Comparison of ENCODE assay signal across 8 cellular contexts in the genomic region with DNA sequence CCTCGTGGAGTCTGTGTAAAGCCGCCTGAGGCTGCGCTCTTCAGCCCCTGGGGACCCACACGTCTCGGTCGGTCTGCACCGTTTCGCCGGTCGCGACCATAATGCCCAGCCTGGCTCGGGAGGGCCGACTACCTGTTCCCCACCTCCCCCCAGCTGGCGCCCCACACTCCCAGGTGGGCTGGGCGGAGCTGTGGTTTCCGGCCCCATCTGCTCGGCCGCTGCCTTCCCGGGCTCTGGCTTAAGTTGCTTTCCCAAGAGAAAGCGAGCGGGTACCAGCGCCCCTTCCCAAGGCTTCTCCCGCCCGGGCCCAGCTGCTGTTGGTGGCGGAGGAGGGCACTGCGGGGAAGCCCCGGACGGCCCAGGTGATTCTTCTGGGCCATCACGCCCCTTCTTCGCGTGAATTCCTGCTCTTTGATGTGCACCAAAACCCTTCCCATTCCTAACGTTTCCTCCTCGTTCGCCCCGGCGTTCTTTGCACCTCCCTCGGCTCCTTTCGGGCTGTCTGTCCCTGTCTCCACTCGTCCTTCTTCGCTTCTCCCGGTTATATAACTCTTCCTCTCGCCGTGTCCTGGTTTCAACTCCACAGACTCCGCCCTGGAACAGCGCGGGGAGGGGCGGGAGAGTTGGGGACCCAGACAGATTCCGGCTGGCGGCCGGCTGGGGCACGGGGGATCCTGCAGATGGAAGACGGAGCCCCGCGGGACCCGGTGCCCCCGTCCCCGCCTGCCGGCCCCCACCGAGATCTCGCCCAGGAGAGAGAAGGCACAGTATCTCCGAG. TPM values are rescaled to one million over a fixed set of nuclear protein-coding genes. Genes with fewer than 3 reads are reported as not detected.
A peak's percentile ranks its signal among the peaks of the same experiment; 100 is the strongest.
DNase-seq lines count a peak whose midpoint lies in the region; ATAC-seq, FAIRE-seq and TF ChIP-seq lines count a peak whose summit lies in the region.

No MANE protein-coding gene starts in this region.

- H3K4me3 ChIP-seq in WERI-Rb-1 (ENCODE audit: low read depth, low read length) (peak overlapping the region; percentile 71), epithelial cell of esophagus (ENCODE audit: low read length) (peak overlapping the region; percentile 90), mononuclear cell (ENCODE audit: low read length) (peak overlapping the region; percentile 75), transverse colon (peak overlapping the region; percentile 54 to 79 (median 67))

- no peak for TF ChIP-seq EP300 in transverse colon (IDR thresholded peaks at IDR 0.05; ENCODE audit: low read depth)

- TF ChIP-seq CTCF in WERI-Rb-1 (IDR thresholded peaks at IDR 0.05; ENCODE audit: low read depth, low read length) (no peak), epithelial cell of esophagus (IDR thresholded peaks at IDR 0.05; ENCODE audit: insufficient read depth, low read depth, low read length, missing control alignments) (no peak), transverse colon (IDR thresholded peaks at IDR 0.05) (no peak)

- H3K27me3 ChIP-seq in WERI-Rb-1 (ENCODE audit: insufficient read depth, low read depth, severe bottlenecking) (no peaks in the 10 kb centered on the region), mononuclear cell (ENCODE audit: insufficient read depth, low read length) (no peaks in the 10 kb centered on the region), transverse colon (no peaks in the 10 kb centered on the region)

- H3K9me3 ChIP-seq in KOPT-K1 (ENCODE audit: insufficient read depth, low read length, poor library complexity, severe bottlenecking) (no peaks in the 10 kb centered on the region), WERI-Rb-1 (ENCODE audit: severe bottlenecking) (no peaks in the 10 kb centered on the region), mononuclear cell (ENCODE audit: low read depth, low read length) (no peaks in the 10 kb centered on the region), transverse colon (no peaks in the 10 kb centered on the region)

- no peak for FAIRE-seq in GM12891 (lab: Jason Lieb, UNC)

- peak; percentile 22 for ATAC-seq in GM19455 (IDR thresholded peaks at IDR 0.05; ENCODE audit: unreplicated experiment)

- H3K27ac ChIP-seq in KOPT-K1 (ENCODE audit: low read depth, low read length, poor library complexity, severe bottlenecking) (peak overlapping the region; percentile 88), WERI-Rb-1 (peak overlapping the region; percentile 96), transverse colon (peak overlapping the region; percentile 97 to 99 (median 99))

- TF ChIP-seq POLR2A in transverse colon (IDR thresholded peaks at IDR 0.05) = peak; percentile 82
- TF ChIP-seq POLR2A in GM12891 (IDR thresholded peaks at IDR 0.05; ENCODE audit: low read depth, low read length) = no peak

- 1% methylated on average over 47 of the region's 61 CpGs; no CpG with 5 or more reads in 1 of the 2 donors for WGBS in transverse colon (ENCODE audit: low coverage in 1 of 2), 2 donors

- H3K4me1 ChIP-seq in mononuclear cell (ENCODE audit: insufficient read depth, low read length) (peaks cover 66% of the 10 kb centered on the region), transverse colon (peaks cover 33 to 67% (median 50%) of the 10 kb centered on the region in 4 donors)

- in situ Hi-C loops in transverse colon (cut with MboI; ENCODE audit: low pct_ligation_motif_present in 1 of 4, low pct_unique_long_range_greater_than_20kb in 1 of 4, low sequenced_read_pairs in 3 of 4) = no loop called here

- intact Hi-C loops in transverse colon (cut with DNase I; ENCODE audit: low total_unique reads) = no loop called here

- H3K36me3 ChIP-seq in KOPT-K1 (ENCODE audit: insufficient read depth, low read length) = 0 out of 2 replicates have a peak, but pooled peaks cover 6% of the 10 kb centered on the region
- no peaks in the 10 kb centered on the region; the same call in 1 of the 2 replicates for H3K36me3 ChIP-seq in WERI-Rb-1
- no peaks in the 10 kb centered on the region for H3K36me3 ChIP-seq in transverse colon

- DNase-seq in DMS 273 treated with DMSO at 0.1 percent for 48 hours (lab: John Stamatoyannopoulos, UW) (peak; percentile 61), WERI-Rb-1 (peak; percentile 71), epithelial cell of esophagus (ENCODE audit: low read depth) (peak; percentile 72), transverse colon (peak; percentile 81), GM12891 (ENCODE audit: insufficient read length, low spot score) (no peak)

TF ChIP-seq in GM12891, 5 proteins besides CTCF, POLR2A, EP300 and RAD21:
- TF ChIP-seq POU2F2 (IDR thresholded peaks at IDR 0.05; ENCODE audit: low read depth, low read length) (no peak), TAF1 (IDR thresholded peaks at IDR 0.05; ENCODE audit: low read depth, low read length) (no peak), PAX5 (IDR thresholded peaks at IDR 0.05; ENCODE audit: insufficient read depth, low read length, severe bottlenecking) (no peak), SPI1 (IDR thresholded peaks at IDR 0.05; ENCODE audit: low read depth, low read length) (no peak), POLR2AphosphoS5 (IDR thresholded peaks at IDR 0.05; ENCODE audit: low read depth, low read length) (no peak)

RNA-seq across cellular contexts. Expression of a gene that starts 2.0 kb away (rescaled TPM):
- total RNA-seq in mononuclear cell = 88.1 TPM
- 10 to 100 TPM; 18.3 to 33.7 (median 30.2) TPM for total RNA-seq in transverse colon
- 13.5 TPM for polyA plus RNA-seq in GM12891 (2012; ENCODE audit: low read depth, missing spikeins)

RNA-seq across cellular contexts. Expression of a gene that starts 18.9 kb away (rescaled TPM):
- 8.5 TPM for total RNA-seq in mononuclear cell
- total RNA-seq in transverse colon = 10 to 100 TPM in 1 of 4 donors, 1 to 10 TPM in 3; 2.4 to 13.1 (median 6.8) TPM
- 1.1 TPM for polyA plus RNA-seq in GM12891 (2012; ENCODE audit: low read depth, missing spikeins)

RNA-seq across cellular contexts. Expression of a gene that starts 21.4 kb away (rescaled TPM):
- total RNA-seq in mononuclear cell = 14.0 TPM
- total RNA-seq in transverse colon = 10 to 100 TPM; 59.8 to 95.3 (median 86.5) TPM
- 137 TPM for polyA plus RNA-seq in GM12891 (2012; ENCODE audit: low read depth, missing spikeins)

RNA-seq across cellular contexts. Expression of a gene that starts 21.8 kb away (rescaled TPM):
- total RNA-seq in mononuclear cell (8.8 TPM), transverse colon (10 to 100 TPM in 1 of 4 donors, 1 to 10 TPM in 2, not detected in 1; 4.9 to 50.4 (median 9.6) TPM)
- polyA plus RNA-seq in GM12891 (2012; ENCODE audit: low read depth, missing spikeins) = 3.7 TPM

RNA-seq across cellular contexts. Expression of a gene that starts 52.6 kb away (rescaled TPM):
- total RNA-seq in mononuclear cell = 96.4 TPM
- total RNA-seq in transverse colon = 10 to 100 TPM; 53.0 to 71.6 (median 62.0) TPM
- 76.4 TPM for polyA plus RNA-seq in GM12891 (2012; ENCODE audit: low read depth, missing spikeins)
